Comparison of ENCODE assay signal across 21 cellular contexts in genomic region chr10:132205650-132206376, GRCh38. TPM values are rescaled to one million over a fixed set of nuclear protein-coding genes. Genes with fewer than 3 reads are reported as not detected.
A peak's percentile ranks its signal among the peaks of the same experiment; 100 is the strongest.
DNase-seq lines count a peak whose midpoint lies in the region; ATAC-seq and TF ChIP-seq lines count a peak whose summit lies in the region.
"Had no signal": no experiment of that assay in that cellular context is flagged by ENCODE, and none has a peak within 500 bp of the region (broad histone marks: within the 10 kb centered on the region; RNA-seq: fewer than 3 reads in every experiment).

No MANE protein-coding gene starts in this region.

- TF ChIP-seq CTCF in right atrium auricular region (IDR thresholded peaks at IDR 0.05) (no peak), heart left ventricle (IDR thresholded peaks at IDR 0.05) (no peak), spleen (IDR thresholded peaks at IDR 0.05 in 8 of 11, conservative IDR thresholded peaks at IDR 0.05 in 3 of 11) (no peak), foreskin keratinocyte (conservative IDR thresholded peaks at IDR 0.05) (no peak)

- H3K27ac ChIP-seq in right atrium auricular region (no peak overlapping the region), heart left ventricle (peak overlapping the region in 3 of 12 donors; percentile 25 to 50 (median 46)), spleen (no peak overlapping the region), foreskin keratinocyte (no peak overlapping the region)
- H3K27ac ChIP-seq: GM23248, SJSA1 had no signal

- intact Hi-C loops in Right ventricle myocardium superior (cut with DNase I) = no loop called here
- intact Hi-C loops in heart left ventricle (cut with DNase I) = no loop called here
- intact Hi-C loops in spleen (cut with DNase I; ENCODE audit: low total_unique reads) = no loop called here

- TF ChIP-seq POLR2A in heart left ventricle (IDR thresholded peaks at IDR 0.05) (no peak), spleen (IDR thresholded peaks at IDR 0.05) (no peak)

- peak; percentile 23 for ATAC-seq in Right ventricle myocardium superior (ENCODE audit: poor library complexity)
- ATAC-seq in heart left ventricle = peak in 3 of 4 donors; percentile 15 to 32 (median 17)
- ATAC-seq in HG02571 (IDR thresholded peaks at IDR 0.05; ENCODE audit: unreplicated experiment) = no peak
- no peak for ATAC-seq in foreskin keratinocyte

- 66 to 81% (median 77%) methylated on average over 13 to 37 of the region's 37 CpGs for WGBS in heart left ventricle, 4 donors
- 52 to 87% (median 82%) methylated on average over 8 to 37 of the region's 37 CpGs for WGBS in spleen, 5 donors

- H3K4me1 ChIP-seq in right atrium auricular region (no peaks in the 10 kb centered on the region), heart left ventricle (peaks cover 0 to 17% (median 1%) of the 10 kb centered on the region in 12 donors), spleen (no peaks in the 10 kb centered on the region), foreskin keratinocyte (no peaks in the 10 kb centered on the region)
- H3K4me1 ChIP-seq: SJSA1 had no signal

- DNase-seq in Right ventricle myocardium superior = peak; percentile 48
- no peak for DNase-seq in right atrium auricular region (ENCODE audit: low spot score)
- DNase-seq in heart left ventricle = peak in 3 of 5 donors; percentile 48 to 60 (median 59)
- DNase-seq in islet precursor cell = peak; percentile 81
- DNase-seq in spleen = peak; percentile 59
- no peak for DNase-seq in hypothalamus (lab: John Stamatoyannopoulos, UW)
- DNase-seq in foreskin keratinocyte = no peak
- DNase-seq: 8988T; ACHN; CD4-positive, alpha-beta T cell; GM23248; H9; IMR-90; KG1; MG63; NCI-H2029; NCI-H446; NCI-H524 treated with DMSO at 0.1 percent for 48 hours; NCI-H774 had no signal

- H3K4me3 ChIP-seq in right atrium auricular region = no peak overlapping the region
- no peak overlapping the region for H3K4me3 ChIP-seq in heart left ventricle
- no peak overlapping the region for H3K4me3 ChIP-seq in spleen
- H3K4me3 ChIP-seq: GM23248, MG63, SJSA1 had no signal

- H3K36me3 ChIP-seq in right atrium auricular region = no peaks in the 10 kb centered on the region
- H3K36me3 ChIP-seq in heart left ventricle = peaks cover 0 to 7% (median 0%) of the 10 kb centered on the region in 9 donors
- peaks cover 0 to 15% (median 0%) of the 10 kb centered on the region in 6 donors for H3K36me3 ChIP-seq in spleen
- H3K36me3 ChIP-seq: MG63, SJSA1 had no signal

- H3K9me3 ChIP-seq in right atrium auricular region = no peaks in the 10 kb centered on the region
- H3K9me3 ChIP-seq in heart left ventricle = no peaks in the 10 kb centered on the region
- no peaks in the 10 kb centered on the region for H3K9me3 ChIP-seq in spleen
- H3K9me3 ChIP-seq: MG63, SJSA1 had no signal

- H3K27me3 ChIP-seq in right atrium auricular region (no peaks in the 10 kb centered on the region), heart left ventricle (no peaks in the 10 kb centered on the region), spleen (replicated peaks in 1 of 7) (no peaks in the 10 kb centered on the region), foreskin keratinocyte (no peaks in the 10 kb centered on the region)
- H3K27me3 ChIP-seq: MG63, SJSA1 had no signal

RNA-seq across cellular contexts. Expression of gene DPYSL4, which starts 19.1 kb away (rescaled TPM):
- 31.7 TPM for total RNA-seq in Right ventricle myocardium superior
- total RNA-seq in right atrium auricular region = 1 to 10 TPM; 3.4 to 4.1 TPM
- 100 to 1,000 TPM in 1 of 9 donors, 10 to 100 TPM in 8; 13.2 to 127 (median 45.9) TPM for total RNA-seq in heart left ventricle
- 10 to 100 TPM in 1 of 2 donors, 1 to 10 TPM in 1; 4.0 to 33.1 TPM for polyA plus RNA-seq in heart left ventricle
- total RNA-seq in spleen = 1 to 10 TPM in 4 of 7 donors, under 1 TPM in 2, not detected in 1; 0.85 to 6.0 (median 1.6) TPM
- polyA plus RNA-seq in spleen = 1 to 10 TPM in 1 of 3 donors, under 1 TPM in 2; 0.55 to 1.0 (median 0.96) TPM
- 0.75 and 0.78 TPM in 2 replicates for total RNA-seq in foreskin keratinocyte
- polyA plus RNA-seq in foreskin keratinocyte = 0.62 and 1.0 TPM in 2 replicates

Comparison
In these comparisons a context has a peak if more than half of its experiments do, and no peak if none do; other contexts are left out.
1. DNase-seq: peak in Right ventricle myocardium superior (single experiment), heart left ventricle (3 of 5), islet precursor cell (single experiment) and spleen (single experiment); none in right atrium auricular region (single experiment), hypothalamus (0 of 51) and foreskin keratinocyte (0 of 2).
2. ATAC-seq: peak in Right ventricle myocardium superior (single experiment) and heart left ventricle (3 of 4); none in HG02571 (single experiment) and foreskin keratinocyte (single experiment).